Comparison of ENCODE assay signal across 19 cellular contexts in genomic region chr7:1231214-1232102, GRCh38. TPM values are rescaled to one million over a fixed set of nuclear protein-coding genes. Genes with fewer than 3 reads are reported as not detected.
DNase-seq lines count a peak whose midpoint lies in the region; ATAC-seq, FAIRE-seq and TF ChIP-seq lines count a peak whose summit lies in the region.
"Had no signal": no experiment of that assay in that cellular context is flagged by ENCODE, and none has a peak within 500 bp of the region (broad histone marks: within the 10 kb centered on the region; RNA-seq: fewer than 3 reads in every experiment).

No MANE protein-coding gene starts in this region.

- H3K9ac ChIP-seq in astrocyte (ENCODE audit: low read length) = no peak overlapping the region

- no peaks in the 10 kb centered on the region for H3K9me3 ChIP-seq in A549
- H3K9me3 ChIP-seq in astrocyte (ENCODE audit: insufficient read depth, low read depth, low read length) = peaks cover 7% of the 10 kb centered on the region
- H3K9me3 ChIP-seq in mucosa of descending colon = no peaks in the 10 kb centered on the region

- no peaks in the 10 kb centered on the region for H3K9me2 ChIP-seq in GM23338 (ENCODE audit: insufficient read depth)

- no peak for TF ChIP-seq POLR2A in A549 (IDR thresholded peaks at IDR 0.05; ENCODE audit: low read length)

- H3K27ac ChIP-seq in A549 = no peak overlapping the region
- no peak overlapping the region for H3K27ac ChIP-seq in GM23338 (ENCODE audit: low read depth)
- H3K27ac ChIP-seq in astrocyte (ENCODE audit: low read depth, low read length) = no peak overlapping the region
- H3K27ac ChIP-seq: brain microvascular endothelial cell, HL-60 had no signal

- TF ChIP-seq CTCF in A549 (IDR thresholded peaks at IDR 0.05) (no peak), GM23338 (conservative IDR thresholded peaks at IDR 0.05; ENCODE audit: low read depth in 2 of 2) (no peak), astrocyte (IDR thresholded peaks at IDR 0.05; ENCODE audit: insufficient read depth, low read depth, low read length) (no peak), mucosa of descending colon (IDR thresholded peaks at IDR 0.05) (no peak)

- WGBS in A549 (ENCODE audit: missing lambda C conversion rate) = 77% methylated on average over 31 of the region's 40 CpGs

- H3K36me3 Mint-ChIP-seq in GM23338 (ENCODE audit: low read depth) (peaks cover 3% of the 10 kb centered on the region; the same call in 1 of the 3 replicates), astrocyte (ENCODE audit: low read depth, unreplicated experiment) (peaks cover 9% of the 10 kb centered on the region)

- H3K27ac Mint-ChIP-seq in GM23338 (no peak overlapping the region), astrocyte (ENCODE audit: unreplicated experiment) (peak overlapping the region; percentile 67)

- POLR2A ChIA-PET in A549 (lab: Yijun Ruan, JAX) = no interaction called here

- CTCF ChIA-PET in A549 (lab: Yijun Ruan, JAX) = interaction anchor here (1.4 to 1.7 kb wide), 2 partner anchors 181 to 201 kb away, joined by 3 to 6 read pairs; no protein-coding TSS in a partner anchor

- H3K4me3 ChIP-seq in A549 (no peak overlapping the region), GM23338 (peak overlapping the region; percentile 48), astrocyte (ENCODE audit: insufficient read depth, low read depth, low read length) (no peak overlapping the region), mucosa of descending colon (no peak overlapping the region)

- intact Hi-C loops in mucosa of descending colon (cut with DNase I, micrococcal nuclease) = loop anchor here in 1 of 2 donors (10.0 kb wide), 1 partner anchor 173 kb away; no protein-coding TSS in a partner anchor

- H3K27me3 Mint-ChIP-seq in GM23338 (ENCODE audit: insufficient read depth, low read depth, poor library complexity) = peaks cover 81% of the 10 kb centered on the region
- peaks cover 48% of the 10 kb centered on the region for H3K27me3 Mint-ChIP-seq in astrocyte (ENCODE audit: low read depth, unreplicated experiment)

- peak; percentile 9 to 16; a peak in 3 of 6 replicates for ATAC-seq in A549
- ATAC-seq in GM23338 = peak; percentile 0; the same call in 2 of the 3 replicates
- ATAC-seq in mucosa of descending colon = peak; percentile 20
- ATAC-seq in HG02870 (IDR thresholded peaks at IDR 0.05; ENCODE audit: unreplicated experiment) = no peak
- ATAC-seq in HG03432 (IDR thresholded peaks at IDR 0.05; ENCODE audit: unreplicated experiment) = no peak
- ATAC-seq: activated CD4-positive, CD25-positive, alpha-beta regulatory T cell treated with anti-CD3 and anti-CD28 coated beads, Interleukin-2, amount 50 U/mL, for 24 hours had no signal

- H3K4me2 ChIP-seq in A549 (no peak overlapping the region), GM23338 (peak overlapping the region; percentile 75), astrocyte (ENCODE audit: low read length) (no peak overlapping the region)

- H3K9me3 Mint-ChIP-seq in GM23338 (peaks cover 3% of the 10 kb centered on the region), astrocyte (ENCODE audit: unreplicated experiment) (peaks cover 26% of the 10 kb centered on the region)

- H3K79me2 ChIP-seq in GM23338 (replicated peaks; ENCODE audit: insufficient read depth) (no peaks in the 10 kb centered on the region), astrocyte (ENCODE audit: insufficient read depth, low read length) (no peaks in the 10 kb centered on the region)

- H3K36me3 ChIP-seq in GM23338 (ENCODE audit: insufficient read depth) (no peaks in the 10 kb centered on the region), astrocyte (ENCODE audit: insufficient read depth, low read length) (no peaks in the 10 kb centered on the region), mucosa of descending colon (ENCODE audit: low read depth) (no peaks in the 10 kb centered on the region)
- H3K36me3 ChIP-seq: brain microvascular endothelial cell had no signal

- H3K4me1 ChIP-seq in A549 (peaks cover 16% of the 10 kb centered on the region), GM23338 (ENCODE audit: insufficient read depth) (peaks cover 60% of the 10 kb centered on the region), astrocyte (ENCODE audit: insufficient read depth, low read length) (no peaks in the 10 kb centered on the region), mucosa of descending colon (ENCODE audit: low read depth) (peaks cover 2% of the 10 kb centered on the region)

- no peak overlapping the region for H2AFZ ChIP-seq in GM23338
- H2AFZ ChIP-seq in astrocyte (ENCODE audit: low read depth, low read length) = no peak overlapping the region

- no peak for TF ChIP-seq RAD21 in A549 (conservative IDR thresholded peaks at IDR 0.05 in 1 of 2, IDR thresholded peaks at IDR 0.05 in 1 of 2)

- peaks cover 26% of the 10 kb centered on the region for H3F3A ChIP-seq in GM23338 (replicated peaks; ENCODE audit: low read depth)

- 0 out of 2 replicates have a peak, but pooled peaks cover 17% of the 10 kb centered on the region for H4K20me1 ChIP-seq in GM23338 (replicated peaks; ENCODE audit: insufficient read depth)
- peaks cover 11% of the 10 kb centered on the region for H4K20me1 ChIP-seq in astrocyte (ENCODE audit: insufficient read depth, low read length)

- H3K4me3 Mint-ChIP-seq in GM23338 (peak overlapping the region; percentile 46), astrocyte (ENCODE audit: unreplicated experiment) (no peak overlapping the region)

- no peak for DNase-seq in A549 (ENCODE audit: low read depth in 1 of 2, low spot score in 1 of 2)
- DNase-seq in GM23338 (ENCODE audit: low spot score) = peak; percentile 62
- DNase-seq in astrocyte (ENCODE audit: low read depth) = no peak
- peak in 1 of 3 donors; percentile 39 for DNase-seq in mucosa of descending colon
- DNase-seq in inferior parietal cortex (ENCODE audit: extremely low spot score) = no peak
- DNase-seq in glomerular visceral epithelial cell (ENCODE audit: extremely low spot score) = no peak
- DNase-seq: brain microvascular endothelial cell; DMS79; effector CD4-positive, alpha-beta T cell; HCEC 1CT; Kasumi-1; NCI-H446; stimulated activated CD4-positive, alpha-beta T cell treated with anti-CD3 and anti-CD28 coated beads, Interleukin-12 subunit alpha, Interleukin-12 subunit beta, amount 100 ng/mL, for 4 hours had no signal

- peaks cover 90% of the 10 kb centered on the region for H3K27me3 ChIP-seq in GM23338 (ENCODE audit: insufficient read depth)
- H3K27me3 ChIP-seq in astrocyte (ENCODE audit: insufficient read depth, low read length) = peaks cover 67% of the 10 kb centered on the region

- H3K4me1 Mint-ChIP-seq in GM23338 (peaks cover 44% of the 10 kb centered on the region), astrocyte (ENCODE audit: low read depth, unreplicated experiment) (no peaks in the 10 kb centered on the region)

- no peak for TF ChIP-seq EP300 in A549 (IDR thresholded peaks at IDR 0.05)

- FAIRE-seq in A549 (lab: Jason Lieb, UNC) (no peak), astrocyte (lab: Jason Lieb, UNC) (no peak)

TF ChIP-seq in A549, 52 proteins besides CTCF, POLR2A, EP300 and RAD21 (continues in another document):
- no peak for TF ChIP-seq ELK1 (IDR thresholded peaks at IDR 0.05; ENCODE audit: low read depth, low read length)
- no peak for TF ChIP-seq NPAS2 (CRISPR knock-in tag; IDR thresholded peaks at IDR 0.05; ENCODE audit: borderline replicate concordance)
- no peak for TF ChIP-seq ZSCAN20 (CRISPR knock-in tag; IDR thresholded peaks at IDR 0.05)
- no peak for TF ChIP-seq GATA3 (IDR thresholded peaks at IDR 0.05; ENCODE audit: borderline replicate concordance)

TF ChIP-seq in GM23338, 12 proteins besides CTCF, POLR2A, EP300 and RAD21:
- peak; percentile 71 for TF ChIP-seq EZH2 (IDR thresholded peaks at IDR 0.05; ENCODE audit: low read depth, unreplicated experiment)
- TF ChIP-seq, protein P1, sequence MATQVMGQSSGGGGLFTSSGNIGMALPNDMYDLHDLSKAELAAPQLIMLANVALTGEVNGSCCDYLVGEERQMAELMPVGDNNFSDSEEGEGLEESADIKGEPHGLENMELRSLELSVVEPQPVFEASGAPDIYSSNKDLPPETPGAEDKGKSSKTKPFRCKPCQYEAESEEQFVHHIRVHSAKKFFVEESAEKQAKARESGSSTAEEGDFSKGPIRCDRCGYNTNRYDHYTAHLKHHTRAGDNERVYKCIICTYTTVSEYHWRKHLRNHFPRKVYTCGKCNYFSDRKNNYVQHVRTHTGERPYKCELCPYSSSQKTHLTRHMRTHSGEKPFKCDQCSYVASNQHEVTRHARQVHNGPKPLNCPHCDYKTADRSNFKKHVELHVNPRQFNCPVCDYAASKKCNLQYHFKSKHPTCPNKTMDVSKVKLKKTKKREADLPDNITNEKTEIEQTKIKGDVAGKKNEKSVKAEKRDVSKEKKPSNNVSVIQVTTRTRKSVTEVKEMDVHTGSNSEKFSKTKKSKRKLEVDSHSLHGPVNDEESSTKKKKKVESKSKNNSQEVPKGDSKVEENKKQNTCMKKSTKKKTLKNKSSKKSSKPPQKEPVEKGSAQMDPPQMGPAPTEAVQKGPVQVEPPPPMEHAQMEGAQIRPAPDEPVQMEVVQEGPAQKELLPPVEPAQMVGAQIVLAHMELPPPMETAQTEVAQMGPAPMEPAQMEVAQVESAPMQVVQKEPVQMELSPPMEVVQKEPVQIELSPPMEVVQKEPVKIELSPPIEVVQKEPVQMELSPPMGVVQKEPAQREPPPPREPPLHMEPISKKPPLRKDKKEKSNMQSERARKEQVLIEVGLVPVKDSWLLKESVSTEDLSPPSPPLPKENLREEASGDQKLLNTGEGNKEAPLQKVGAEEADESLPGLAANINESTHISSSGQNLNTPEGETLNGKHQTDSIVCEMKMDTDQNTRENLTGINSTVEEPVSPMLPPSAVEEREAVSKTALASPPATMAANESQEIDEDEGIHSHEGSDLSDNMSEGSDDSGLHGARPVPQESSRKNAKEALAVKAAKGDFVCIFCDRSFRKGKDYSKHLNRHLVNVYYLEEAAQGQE (IDR thresholded peaks at IDR 0.05; ENCODE audit: unreplicated experiment) = no peak
- TF ChIP-seq JUNB (IDR thresholded peaks at IDR 0.05; ENCODE audit: unreplicated experiment) = no peak
- TF ChIP-seq EZH2phosphoT487 (IDR thresholded peaks at IDR 0.05; ENCODE audit: unreplicated experiment) = no peak

RNA-seq across cellular contexts. Expression of gene UNCX, which starts 1.2 kb away (rescaled TPM):
- polyA plus RNA-seq in A549 (2011; rRNA removed) = not detected in 2 replicates
- polyA plus RNA-seq in A549 (2012; cell fraction: cytosol; rRNA removed) = not detected in 2 replicates
- polyA plus RNA-seq in A549 (2012; cell fraction: nucleus; rRNA removed) = not detected in 2 replicates
- not detected in 3 replicates for polyA plus RNA-seq in A549 (2017; fragmentation: RNase III; extraction: RNeasy Plus Mini Kit Qiagen cat#74134 plus additional on column Dnase treatment)
- polyA minus RNA-seq in A549 (2011; rRNA and poly(A)+ RNA removed) = not detected in 2 replicates
- total RNA-seq in GM23338 (2014; rRNA removed; shearing (Covaris generic)) = not detected in 2 replicates
- not detected in 2 replicates for polyA plus RNA-seq in GM23338 (2016; fragmentation: Nextera tagmentation; extraction: Ambion mirVana)
- total RNA-seq in astrocyte = not detected in 2 replicates
- not detected for total RNA-seq in mucosa of descending colon
- total RNA-seq: temporal lobe had no signal
- polyA plus RNA-seq: BJ had no signal

Comparison
In these comparisons a context has a peak if more than half of its experiments do, and no peak if none do; other contexts are left out.
1. ATAC-seq: peak in A549 (2 of 2), GM23338 (single experiment) and mucosa of descending colon (single experiment); none in HG02870 (single experiment) and HG03432 (single experiment).